ENCODE assay signal across 9 cellular contexts in the genomic region with DNA sequence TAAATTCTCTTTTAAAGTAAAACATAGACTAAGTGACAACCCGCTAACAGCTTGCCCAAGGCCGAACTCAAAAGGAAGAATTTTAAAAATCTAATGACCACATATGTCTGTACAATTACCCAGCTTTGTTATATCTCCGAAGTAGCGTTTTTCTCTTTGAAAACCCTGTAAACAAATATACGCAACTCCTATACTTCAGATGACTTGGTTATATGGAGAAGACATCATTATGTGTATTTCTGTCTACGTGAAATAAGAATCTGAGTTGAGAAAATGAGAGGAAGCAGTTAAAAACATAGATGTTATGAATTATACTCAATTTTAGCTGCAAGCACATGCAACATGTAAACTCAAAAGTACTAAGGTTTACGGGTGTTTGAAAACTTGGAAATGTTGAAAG. TPM values are rescaled to one million over a fixed set of nuclear protein-coding genes. Genes with fewer than 3 reads are reported as not detected.
DNase-seq lines count a peak whose midpoint lies in the region; ATAC-seq and TF ChIP-seq lines count a peak whose summit lies in the region.
"Had no signal": no experiment of that assay in that cellular context is flagged by ENCODE, and none has a peak within 500 bp of the region (broad histone marks: within the 10 kb centered on the region; RNA-seq: fewer than 3 reads in every experiment).

No MANE protein-coding gene starts in this region.

- H3K36me3 ChIP-seq in Peyer's patch = no peaks in the 10 kb centered on the region
- no peaks in the 10 kb centered on the region for H3K36me3 ChIP-seq in CD4-positive, alpha-beta memory T cell (ENCODE audit: insufficient read depth, low read length)

- peak overlapping the region in 3 of 8 donors; percentile 23 to 46 (median 29) for H3K4me3 Mint-ChIP-seq in CD4-positive, alpha-beta memory T cell

- TF ChIP-seq CTCF in Peyer's patch (IDR thresholded peaks at IDR 0.05) (no peak), fibroblast of the aortic adventitia (IDR thresholded peaks at IDR 0.05; ENCODE audit: insufficient read depth, low read length) (no peak)

- peak; percentile 19 for DNase-seq in DMS153 (lab: John Stamatoyannopoulos, UW)
- DNase-seq in Peyer's patch = no peak
- DNase-seq in fibroblast of the aortic adventitia (ENCODE audit: low read depth) = peak; percentile 39
- peak; percentile 52 for DNase-seq in pons (ENCODE audit: low spot score)
- no peak for DNase-seq in CD4-positive, alpha-beta memory T cell
- DNase-seq: activated naive CD8-positive, alpha-beta T cell treated with anti-CD3 and anti-CD28 coated beads, Interleukin-2, amount 10 ng/mL, durations not matched to agents 7 days and 5 days had no signal

- H3K4me1 ChIP-seq in Peyer's patch = peaks cover 0 to 18% (median 0%) of the 10 kb centered on the region in 4 donors
- peaks cover 6% of the 10 kb centered on the region for H3K4me1 ChIP-seq in CD4-positive, alpha-beta memory T cell (ENCODE audit: insufficient read depth, low read length)

- intact Hi-C loops in CD4-positive, alpha-beta memory T cell (cut with micrococcal nuclease) = no loop called here

- peak overlapping the region; percentile 37 to 77 (median 57) for H3K4me3 ChIP-seq in Peyer's patch
- peak overlapping the region; percentile 81 for H3K4me3 ChIP-seq in fibroblast of the aortic adventitia (ENCODE audit: low read depth, low read length)
- no peak overlapping the region for H3K4me3 ChIP-seq in CD4-positive, alpha-beta memory T cell (ENCODE audit: low read length in 2 of 2)

- H3K9me3 ChIP-seq in Peyer's patch = no peaks in the 10 kb centered on the region
- H3K9me3 ChIP-seq in CD4-positive, alpha-beta memory T cell (ENCODE audit: control insufficient read depth in 1 of 2, low read length in 2 of 2) = no peaks in the 10 kb centered on the region

- peaks cover 2 to 20% (median 11%) of the 10 kb centered on the region in 4 donors for H3K4me1 Mint-ChIP-seq in CD4-positive, alpha-beta memory T cell

- H3K9me3 Mint-ChIP-seq in CD4-positive, alpha-beta memory T cell = peaks cover 0 to 7% (median 3%) of the 10 kb centered on the region in 8 donors

- POLR2A ChIA-PET in CD4-positive, alpha-beta memory T cell (lab: Charles Lee; ENCODE audit: partially characterized antibody) = no interaction called here

- H3K36me3 Mint-ChIP-seq in CD4-positive, alpha-beta memory T cell = no peaks in the 10 kb centered on the region
- H3K36me3 Mint-ChIP-seq: activated naive CD8-positive, alpha-beta T cell treated with anti-CD3 and anti-CD28 coated beads, Interleukin-2, amount 10 ng/mL, durations not matched to agents 7 days and 5 days had no signal

- CTCF ChIA-PET in CD4-positive, alpha-beta memory T cell (lab: Charles Lee; ENCODE audit: partially characterized antibody) = no interaction called here

- no peaks in the 10 kb centered on the region for H3K27me3 ChIP-seq in Peyer's patch
- H3K27me3 ChIP-seq in CD4-positive, alpha-beta memory T cell (ENCODE audit: insufficient read depth, low read length) = no peaks in the 10 kb centered on the region

- ATAC-seq in HG02588 (IDR thresholded peaks at IDR 0.05; ENCODE audit: unreplicated experiment) = no peak
- no peak for ATAC-seq in GM21447 (IDR thresholded peaks at IDR 0.05; ENCODE audit: unreplicated experiment)
- no peak for ATAC-seq in HG02938 (IDR thresholded peaks at IDR 0.05; ENCODE audit: unreplicated experiment)

- TF ChIP-seq POLR2A in Peyer's patch (IDR thresholded peaks at IDR 0.05) = no peak

- H3K27me3 Mint-ChIP-seq in CD4-positive, alpha-beta memory T cell = peaks cover 9 to 10% of the 10 kb centered on the region in 2 donors

- H3K27ac Mint-ChIP-seq in CD4-positive, alpha-beta memory T cell = no peak overlapping the region
- H3K27ac Mint-ChIP-seq: activated naive CD8-positive, alpha-beta T cell treated with anti-CD3 and anti-CD28 coated beads, Interleukin-2, amount 10 ng/mL, durations not matched to agents 7 days and 5 days had no signal

- H3K27ac ChIP-seq in Peyer's patch = peak overlapping the region in 3 of 4 donors; percentile 54 to 74 (median 71)
- H3K27ac ChIP-seq in CD4-positive, alpha-beta memory T cell (ENCODE audit: low read depth, low read length) = no peak overlapping the region

RNA-seq across cellular contexts. Expression of gene PBX1, which starts 2.0 kb away (rescaled TPM):
- total RNA-seq in Peyer's patch (10 to 100 TPM; 20.6 to 57.5 (median 40.4) TPM), fibroblast of the aortic adventitia (ENCODE audit: low replicate concordance) (66.1 and 95.6 TPM in 2 replicates)
- total RNA-seq in CD4-positive, alpha-beta memory T cell = under 1 TPM; 0.53 to 0.70 TPM
- under 1 TPM in 1 of 2 donors, not detected in 1; 0.06 TPM for polyA plus RNA-seq in CD4-positive, alpha-beta memory T cell

Comparison
In these comparisons a context has a peak if more than half of its experiments do, and no peak if none do; other contexts are left out.
1. DNase-seq: peak in DMS153 (single experiment), fibroblast of the aortic adventitia (single experiment) and pons (single experiment); none in Peyer's patch (0 of 3) and CD4-positive, alpha-beta memory T cell (0 of 5).
2. H3K4me3 ChIP-seq: peak in Peyer's patch (4 of 4) and fibroblast of the aortic adventitia (single experiment); none in CD4-positive, alpha-beta memory T cell (0 of 2).
3. RNA of gene PBX1, which starts 2.0 kb away (total RNA-seq): 66.1 to 95.6 TPM in fibroblast of the aortic adventitia and 20.6 to 57.5 TPM in Peyer's patch; 0.53 to 0.70 TPM in CD4-positive, alpha-beta memory T cell; every median in the first group is over 10 times any median in the second.